In the genomic region with DNA sequence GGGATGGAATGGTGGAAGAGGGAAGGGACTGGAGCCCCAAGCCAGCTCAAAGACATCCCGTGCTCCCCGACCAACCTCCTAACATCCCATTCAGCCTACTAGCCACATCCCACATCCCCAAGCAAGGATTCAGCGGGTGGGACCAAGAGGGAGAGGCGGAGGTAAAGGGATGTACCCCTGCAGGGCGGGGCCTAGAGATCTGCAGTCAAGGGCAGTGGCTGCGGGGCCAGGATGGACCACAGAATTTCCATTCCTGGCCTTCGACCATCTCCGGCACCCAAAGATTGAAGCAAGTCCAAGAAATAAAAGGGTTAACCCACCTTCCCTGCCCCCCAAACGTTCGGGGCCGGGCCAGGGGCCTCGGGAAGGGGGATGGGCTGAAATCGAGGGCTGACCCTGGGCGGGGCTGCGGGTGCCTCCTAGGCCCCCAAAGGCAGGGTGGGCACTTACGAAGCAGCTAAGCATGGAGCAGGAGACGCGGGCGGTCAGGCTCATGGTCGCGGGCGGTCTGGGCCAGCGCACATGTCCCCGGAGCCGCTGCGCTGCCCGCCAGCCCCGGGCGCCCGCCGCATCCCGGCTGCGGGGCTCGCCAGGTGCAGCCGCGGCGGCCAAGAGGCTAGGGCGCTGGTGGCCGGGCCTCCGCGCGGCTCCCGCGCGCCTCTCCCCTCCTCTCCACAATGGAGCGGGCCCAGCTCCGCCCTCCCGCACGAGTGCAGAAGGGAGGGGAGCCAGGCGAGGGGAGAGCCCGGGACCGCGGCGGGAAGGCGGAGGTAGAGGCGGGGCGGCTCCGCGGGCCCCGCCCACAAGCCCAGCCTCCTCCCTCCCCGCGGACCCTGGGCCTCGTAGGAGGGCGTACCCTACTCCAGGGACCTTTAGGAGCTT, we compare ENCODE assay signal across 1 cellular context.
TF ChIP-seq lines count a peak whose summit lies in the region.

A gene (minus strand): TSS at position 726 of the 882 bp plus-strand sequence. CDS start 231 bp downstream, at position 495.

TF ChIP-seq in GM12878, 131 proteins besides CTCF, POLR2A, EP300 and RAD21 (continued from another document):
- TF ChIP-seq SMARCA5 (IDR thresholded peaks at IDR 0.05) = 0 out of 2 replicates have a peak, but pooled peaks have one; percentile 61
- TF ChIP-seq NBN (IDR thresholded peaks at IDR 0.05) = no peak; the same call in 1 of the 2 replicates
TF ChIP-seq in GM12878: peak in this region for 22.
